In the genomic region with DNA sequence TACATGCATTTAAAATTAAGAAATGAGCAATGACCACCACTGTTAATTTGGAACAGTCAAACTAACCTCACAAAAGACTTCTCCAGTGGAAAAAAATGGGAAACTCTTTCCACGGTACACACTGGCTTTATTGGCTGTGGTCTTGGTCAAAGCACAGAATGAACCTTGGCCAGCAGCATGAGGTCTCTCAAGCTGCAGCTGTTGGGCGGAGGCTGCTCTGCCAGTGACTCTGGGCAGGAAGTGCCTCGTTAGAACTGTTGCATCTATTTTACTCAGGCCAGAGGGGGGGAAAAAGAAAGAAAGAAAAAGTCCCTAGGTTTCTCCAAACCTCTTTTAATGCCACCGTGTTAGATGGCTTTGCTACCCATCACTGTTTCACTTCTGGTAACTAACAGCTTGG, we compare ENCODE assay signal across 8 cellular contexts.
A peak's percentile ranks its signal among the peaks of the same experiment; 100 is the strongest.
DNase-seq lines count a peak whose midpoint lies in the region; ATAC-seq and TF ChIP-seq lines count a peak whose summit lies in the region.

No MANE protein-coding gene starts in this region.

- H3K27me3 ChIP-seq in tibial artery = no peaks in the 10 kb centered on the region

- peaks cover 0 to 11% (median 0%) of the 10 kb centered on the region in 4 donors for H3K4me1 ChIP-seq in tibial artery

- intact Hi-C loops in tibial artery (cut with DNase I; ENCODE audit: low total_unique reads) = no loop called here
- intact Hi-C loops in activated CD4-positive, alpha-beta memory T cell treated with anti-CD3 and anti-CD28 coated beads for 36 hours (cut with micrococcal nuclease) = no loop called here

- H3K27ac ChIP-seq in tibial artery = peak overlapping the region; percentile 41 to 45

- H3K4me3 Mint-ChIP-seq in activated CD4-positive, alpha-beta memory T cell treated with anti-CD3 and anti-CD28 coated beads for 36 hours = no peak overlapping the region

- ATAC-seq in GM19463 (IDR thresholded peaks at IDR 0.05; ENCODE audit: unreplicated experiment) = peak; percentile 94

- CTCF ChIA-PET in activated CD4-positive, alpha-beta memory T cell treated with anti-CD3 and anti-CD28 coated beads for 36 hours (lab: Charles Lee) = interaction anchor here (0.9 kb wide), 1 partner anchor 14 kb away, joined by 3 read pairs; no protein-coding TSS in a partner anchor

- no peaks in the 10 kb centered on the region for H3K9me3 ChIP-seq in tibial artery

- POLR2A ChIA-PET in activated CD4-positive, alpha-beta memory T cell treated with anti-CD3 and anti-CD28 coated beads for 36 hours (lab: Charles Lee) = no interaction called here

- H3K4me1 Mint-ChIP-seq in activated CD4-positive, alpha-beta memory T cell treated with anti-CD3 and anti-CD28 coated beads for 36 hours (ENCODE audit: low read depth) = peaks cover 5% of the 10 kb centered on the region

- peaks cover 2% of the 10 kb centered on the region for H3K36me3 Mint-ChIP-seq in activated CD4-positive, alpha-beta memory T cell treated with anti-CD3 and anti-CD28 coated beads for 36 hours

- no peak overlapping the region for H3K4me3 ChIP-seq in AG09309 (ENCODE audit: control insufficient read depth, low read depth, low read length)
- H3K4me3 ChIP-seq in tibial artery = no peak overlapping the region

- no peaks in the 10 kb centered on the region for H3K36me3 ChIP-seq in tibial artery

- no peak for TF ChIP-seq CTCF in AG09309 (IDR thresholded peaks at IDR 0.05; ENCODE audit: control insufficient read depth, insufficient read depth, low read depth, low read length, missing control alignments)
- no peak for TF ChIP-seq CTCF in tibial artery (IDR thresholded peaks at IDR 0.05)

- DNase-seq in AG09309 (ENCODE audit: low read depth) (peak; percentile 54), HT-29 (ENCODE audit: low spot score) (peak; percentile 42), epidermal melanocyte (ENCODE audit: insufficient read length, low spot score) (peak; percentile 17), tibial artery (peak; percentile 63 to 70)
- DNase-seq in activated CD4-positive, alpha-beta memory T cell treated with anti-CD3 and anti-CD28 coated beads for 36 hours = no peak
- DNase-seq in activated T-cell treated with anti-CD3 and anti-CD28 coated beads, Interleukin-2, amount 50 U/mL, for 1 hour = no peak
- DNase-seq in stimulated activated naive CD4-positive, alpha-beta T cell treated with Interleukin-2 at 50 U/mL for 16 hours (lab: John Stamatoyannopoulos, UW) = no peak

- no peak overlapping the region for H3K27ac Mint-ChIP-seq in activated CD4-positive, alpha-beta memory T cell treated with anti-CD3 and anti-CD28 coated beads for 36 hours

- H3K27me3 Mint-ChIP-seq in activated CD4-positive, alpha-beta memory T cell treated with anti-CD3 and anti-CD28 coated beads for 36 hours = no peaks in the 10 kb centered on the region

- no peaks in the 10 kb centered on the region for H3K9me3 Mint-ChIP-seq in activated CD4-positive, alpha-beta memory T cell treated with anti-CD3 and anti-CD28 coated beads for 36 hours

Comparison
In these comparisons a context has a peak if more than half of its experiments do, and no peak if none do; other contexts are left out.
1. DNase-seq: peak in AG09309 (single experiment), HT-29 (single experiment), epidermal melanocyte (single experiment) and tibial artery (2 of 2); none in activated CD4-positive, alpha-beta memory T cell treated with anti-CD3 and anti-CD28 coated beads for 36 hours (single experiment), activated T-cell treated with anti-CD3 and anti-CD28 coated beads, Interleukin-2, amount 50 U/mL, for 1 hour (single experiment) and stimulated activated naive CD4-positive, alpha-beta T cell treated with Interleukin-2 at 50 U/mL for 16 hours (single experiment).